In the genomic region with DNA sequence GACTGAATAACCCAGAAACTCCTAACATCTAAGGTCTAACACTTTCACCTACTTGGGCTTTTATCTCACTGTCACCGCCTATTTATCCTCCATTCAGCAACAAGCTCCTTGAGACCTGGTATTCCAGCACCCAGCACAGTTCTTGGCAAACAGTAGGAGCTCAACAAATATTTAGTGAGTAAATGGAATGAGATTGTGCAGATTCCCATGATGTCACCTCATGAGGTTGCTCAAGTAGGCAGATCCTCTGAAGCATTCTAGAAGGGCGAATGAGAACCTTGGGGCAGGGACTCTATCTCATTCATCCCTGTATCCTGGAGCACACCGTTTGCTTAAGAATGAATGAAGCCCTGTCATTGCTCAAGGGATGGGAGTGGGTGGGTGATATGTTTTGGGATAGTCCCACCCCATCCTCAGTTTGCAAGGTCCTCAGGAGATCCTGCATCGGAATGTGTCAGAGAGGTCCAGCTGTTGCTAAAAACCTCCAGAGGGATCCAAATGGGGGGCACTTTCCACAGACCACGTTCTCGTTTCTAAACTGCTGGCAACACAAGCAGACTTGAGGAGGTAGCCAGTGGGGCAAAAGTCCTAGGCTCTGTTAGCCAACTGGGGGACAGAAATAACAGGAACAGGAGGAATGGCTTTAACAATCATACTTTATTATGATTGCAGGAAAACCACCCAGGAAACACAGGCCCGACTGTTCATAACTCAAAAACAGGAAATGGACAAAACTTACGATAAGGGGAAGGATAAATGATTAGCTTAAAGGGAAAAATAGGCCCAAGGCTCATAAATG, we compare ENCODE assay signal across 14 cellular contexts. TPM values are rescaled to one million over a fixed set of nuclear protein-coding genes. Genes with fewer than 3 reads are reported as not detected.
DNase-seq lines count a peak whose midpoint lies in the region; ATAC-seq and TF ChIP-seq lines count a peak whose summit lies in the region.
"Had no signal": no experiment of that assay in that cellular context is flagged by ENCODE, and none has a peak within 500 bp of the region (broad histone marks: within the 10 kb centered on the region; RNA-seq: fewer than 3 reads in every experiment).

No MANE protein-coding gene starts in this region.

- H3K4me1 ChIP-seq in heart left ventricle: peaks cover 0 to 19% (median 9%) of the 10 kb centered on the region in 12 donors
- H3K4me1 ChIP-seq in breast epithelium: no peaks in the 10 kb centered on the region
- peaks cover 0 to 37% (median 17%) of the 10 kb centered on the region in 4 donors for H3K4me1 ChIP-seq in right lobe of liver
- peaks cover 4 to 12% of the 10 kb centered on the region in 2 donors for H3K4me1 ChIP-seq in aorta (ENCODE audit: control insufficient read depth in 1 of 2, insufficient read depth in 2 of 2, low read length in 2 of 2)

- no peaks in the 10 kb centered on the region for H3K9me3 ChIP-seq in heart left ventricle
- no peaks in the 10 kb centered on the region for H3K9me3 ChIP-seq in breast epithelium
- H3K9me3 ChIP-seq in right lobe of liver: no peaks in the 10 kb centered on the region
- H3K9me3 ChIP-seq in aorta (ENCODE audit: control insufficient read depth, low read length): no peaks in the 10 kb centered on the region

- DNase-seq in heart left ventricle (no peak), cardiac septum (ENCODE audit: low spot score) (no peak), breast epithelium (ENCODE audit: low spot score in 2 of 2) (peak in 1 of 2 donors; percentile 27), right lobe of liver (no peak), aorta (no peak), GM03348 (ENCODE audit: low spot score) (no peak), sciatic nerve (ENCODE audit: low spot score) (no peak)
- no peak for DNase-seq in activated naive CD4-positive, alpha-beta T cell treated with anti-CD3 and anti-CD28 coated beads, Interleukin-2, amount 50 U/mL, for 16 hours
- DNase-seq: activated CD4-positive, alpha-beta T cell treated with anti-CD3 and anti-CD28 coated beads for 1 hour; brain microvascular endothelial cell; GF-D8; NCI-H1436; NCI-H69 had no signal

- TF ChIP-seq POLR2A in heart left ventricle (IDR thresholded peaks at IDR 0.05): no peak
- TF ChIP-seq POLR2A in breast epithelium (IDR thresholded peaks at IDR 0.05): no peak
- no peak for TF ChIP-seq POLR2A in right lobe of liver (IDR thresholded peaks at IDR 0.05)

- intact Hi-C loops in heart left ventricle (cut with DNase I): no loop called here
- intact Hi-C loops in cardiac septum (cut with DNase I): no loop called here
- intact Hi-C loops in breast epithelium (cut with DNase I; ENCODE audit: low total_unique reads): no loop called here
- intact Hi-C loops in right lobe of liver (cut with DNase I): no loop called here
- intact Hi-C loops in aorta (cut with DNase I): no loop called here
- intact Hi-C loops in sciatic nerve (cut with DNase I): no loop called here

- no peak overlapping the region for H3K4me3 ChIP-seq in heart left ventricle
- no peak overlapping the region for H3K4me3 ChIP-seq in breast epithelium
- H3K4me3 ChIP-seq in right lobe of liver: no peak overlapping the region
- no peak overlapping the region for H3K4me3 ChIP-seq in aorta (ENCODE audit: low read length in 2 of 2)
- H3K4me3 ChIP-seq: SK-N-MC had no signal

- H3K36me3 ChIP-seq in heart left ventricle (no peaks in the 10 kb centered on the region), breast epithelium (no peaks in the 10 kb centered on the region), right lobe of liver (no peaks in the 10 kb centered on the region), aorta (ENCODE audit: control insufficient read depth in 1 of 2, insufficient read depth in 2 of 2, low read length in 1 of 2) (no peaks in the 10 kb centered on the region)
- H3K36me3 ChIP-seq: brain microvascular endothelial cell had no signal

- H3K27ac ChIP-seq in heart left ventricle: peak overlapping the region in 1 of 12 donors; percentile 26
- H3K27ac ChIP-seq in breast epithelium: peak overlapping the region; percentile 60 to 65
- peak overlapping the region in 1 of 3 donors; percentile 34 for H3K27ac ChIP-seq in right lobe of liver
- H3K27ac ChIP-seq in aorta (ENCODE audit: low read depth in 1 of 2, low read length in 2 of 2): peak overlapping the region; percentile 76 to 91
- H3K27ac ChIP-seq: brain microvascular endothelial cell, SK-N-MC had no signal

- ATAC-seq in heart left ventricle: peak in 3 of 4 donors; percentile 34 to 63 (median 42)
- ATAC-seq in right lobe of liver: peak; percentile 25 to 61 (median 52)
- no peak for ATAC-seq in aorta (ENCODE audit: low FRiP score)
- ATAC-seq in sciatic nerve: no peak

- WGBS in heart left ventricle, 4 donors: 51 to 63% (median 56%) methylated on average over 8 of the region's 8 CpGs
- 39% methylated on average over 8 of the region's 8 CpGs for WGBS in right lobe of liver (ENCODE audit: insufficient coverage, low coverage, low lambda C conversion rate, missing lambda C conversion rate)
- WGBS in aorta, 2 donors: 13 to 26% methylated on average over 8 of the region's 8 CpGs

- H3K27me3 ChIP-seq in heart left ventricle (no peaks in the 10 kb centered on the region), breast epithelium (no peaks in the 10 kb centered on the region), right lobe of liver (no peaks in the 10 kb centered on the region), aorta (ENCODE audit: control insufficient read depth in 1 of 2, insufficient read depth in 2 of 2, low read length in 1 of 2) (no peaks in the 10 kb centered on the region)
- H3K27me3 ChIP-seq: brain microvascular endothelial cell had no signal

- TF ChIP-seq CTCF in heart left ventricle (IDR thresholded peaks at IDR 0.05): no peak
- TF ChIP-seq CTCF in breast epithelium (IDR thresholded peaks at IDR 0.05): no peak
- TF ChIP-seq CTCF in right lobe of liver (IDR thresholded peaks at IDR 0.05): no peak

RNA-seq across cellular contexts. Expression of gene EDN1, which starts 42.0 kb away (rescaled TPM):
- total RNA-seq in heart left ventricle: 10 to 100 TPM in 1 of 9 donors, 1 to 10 TPM in 8; 1.0 to 11.6 (median 3.2) TPM
- polyA plus RNA-seq in heart left ventricle: 1 to 10 TPM; 4.1 to 6.9 TPM
- total RNA-seq in cardiac septum: 5.9 TPM
- total RNA-seq in breast epithelium: 10 to 100 TPM; 11.5 to 51.7 (median 36.8) TPM
- total RNA-seq in right lobe of liver: 1 to 10 TPM in 3 of 6 experiments, under 1 TPM in 3; 0.18 to 6.8 (median 1.4) TPM
- 1 to 10 TPM; 3.4 to 10.0 TPM for total RNA-seq in aorta
- polyA plus RNA-seq in aorta: 10 to 100 TPM in 1 of 2 donors, 1 to 10 TPM in 1; 3.3 to 10.7 TPM
- total RNA-seq in sciatic nerve: 35.0 TPM

Comparison
In these comparisons a context has a peak if more than half of its experiments do, and no peak if none do; other contexts are left out.
1. ATAC-seq: peak in heart left ventricle (3 of 4) and right lobe of liver (4 of 4); none in aorta (single experiment) and sciatic nerve (single experiment).